In the genomic region with DNA sequence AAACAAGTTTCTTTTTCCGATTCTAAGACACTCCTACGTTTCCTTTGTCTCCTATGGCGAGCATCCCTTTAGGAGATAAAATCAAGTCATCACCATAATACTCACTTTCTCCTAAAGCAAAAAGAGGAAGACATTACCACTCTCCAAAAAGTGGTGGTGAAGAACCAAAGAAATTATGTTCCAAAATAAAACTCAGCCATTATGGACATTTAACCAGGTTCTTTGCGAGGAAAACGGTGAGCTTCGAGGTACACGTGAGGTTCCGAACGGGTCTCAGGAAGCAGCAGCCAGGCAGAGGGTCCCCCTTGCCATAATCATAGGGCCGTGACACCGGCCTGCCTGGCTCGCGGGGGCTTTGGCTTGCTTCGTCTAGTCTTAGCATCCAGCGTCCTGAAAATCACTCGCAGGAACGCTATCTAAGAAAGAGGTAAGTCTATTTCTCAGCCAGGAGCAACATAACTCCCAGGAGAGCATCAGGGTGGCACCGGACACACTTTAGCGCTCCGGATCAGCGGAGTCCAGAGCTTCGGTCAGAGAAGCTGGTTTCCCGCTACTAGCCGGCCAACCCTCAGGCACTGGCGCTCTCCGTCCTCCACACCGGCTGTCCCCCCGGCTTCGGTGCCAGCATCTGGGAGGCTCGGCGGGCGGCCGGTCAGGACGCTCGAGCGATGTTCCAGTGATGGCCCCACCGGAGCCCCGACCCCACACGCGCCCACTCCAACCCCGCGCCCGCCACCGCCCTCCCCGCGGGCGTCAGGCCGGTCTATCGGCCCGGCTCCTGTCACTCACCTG, we compare ENCODE assay signal across 1 cellular context.
TF ChIP-seq lines count a peak whose summit lies in the region.

No MANE protein-coding gene starts in this region.

TF ChIP-seq in endothelial cell of umbilical vein, 7 proteins besides CTCF, POLR2A, EP300 and RAD21:
- TF ChIP-seq FOS (IDR thresholded peaks at IDR 0.05; ENCODE audit: borderline replicate concordance, insufficient read depth, low read length) (no peak), JUN (IDR thresholded peaks at IDR 0.05; ENCODE audit: borderline replicate concordance, insufficient read depth, insufficient read length, low read depth) (no peak), GATA2 (IDR thresholded peaks at IDR 0.05; ENCODE audit: insufficient read depth, insufficient read length, low read depth, low read length) (no peak), POLR2AphosphoS5 (IDR thresholded peaks at IDR 0.05; ENCODE audit: insufficient read depth, low read depth, low read length) (no peak), MYC (IDR thresholded peaks at IDR 0.05; ENCODE audit: low read depth, low read length) (no peak), EZH2 (IDR thresholded peaks at IDR 0.05; ENCODE audit: borderline replicate concordance, low read depth, low read length, severe bottlenecking) (no peak), MAX (IDR thresholded peaks at IDR 0.05; ENCODE audit: insufficient read depth, insufficient read length) (no peak)
